In the genomic region with DNA sequence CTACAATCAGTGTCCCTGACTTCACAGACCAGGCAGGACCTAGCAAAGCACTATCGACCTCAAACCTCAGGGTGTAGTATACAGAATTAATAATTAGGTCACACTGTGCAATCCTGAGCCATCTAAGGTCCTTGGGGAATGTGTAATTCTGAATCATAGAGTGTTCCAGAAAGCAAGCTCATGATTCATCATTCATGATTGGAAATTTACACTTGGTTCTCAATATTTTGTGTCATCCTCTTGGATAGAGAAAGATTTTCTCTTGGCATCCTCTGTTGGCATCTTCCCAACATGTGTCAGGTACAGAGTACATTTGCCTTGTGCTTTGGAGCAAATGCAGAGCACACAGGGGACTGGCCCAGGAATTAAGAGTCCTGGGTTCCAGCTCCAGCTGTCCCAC, we compare ENCODE assay signal across 2 cellular contexts.
TF ChIP-seq lines count a peak whose summit lies in the region.

No MANE protein-coding gene starts in this region.

TF ChIP-seq in liver, 16 proteins besides CTCF, POLR2A, EP300 and RAD21:
- no peak for TF ChIP-seq HNF4G (IDR thresholded peaks at IDR 0.05)
- TF ChIP-seq, protein P1, sequence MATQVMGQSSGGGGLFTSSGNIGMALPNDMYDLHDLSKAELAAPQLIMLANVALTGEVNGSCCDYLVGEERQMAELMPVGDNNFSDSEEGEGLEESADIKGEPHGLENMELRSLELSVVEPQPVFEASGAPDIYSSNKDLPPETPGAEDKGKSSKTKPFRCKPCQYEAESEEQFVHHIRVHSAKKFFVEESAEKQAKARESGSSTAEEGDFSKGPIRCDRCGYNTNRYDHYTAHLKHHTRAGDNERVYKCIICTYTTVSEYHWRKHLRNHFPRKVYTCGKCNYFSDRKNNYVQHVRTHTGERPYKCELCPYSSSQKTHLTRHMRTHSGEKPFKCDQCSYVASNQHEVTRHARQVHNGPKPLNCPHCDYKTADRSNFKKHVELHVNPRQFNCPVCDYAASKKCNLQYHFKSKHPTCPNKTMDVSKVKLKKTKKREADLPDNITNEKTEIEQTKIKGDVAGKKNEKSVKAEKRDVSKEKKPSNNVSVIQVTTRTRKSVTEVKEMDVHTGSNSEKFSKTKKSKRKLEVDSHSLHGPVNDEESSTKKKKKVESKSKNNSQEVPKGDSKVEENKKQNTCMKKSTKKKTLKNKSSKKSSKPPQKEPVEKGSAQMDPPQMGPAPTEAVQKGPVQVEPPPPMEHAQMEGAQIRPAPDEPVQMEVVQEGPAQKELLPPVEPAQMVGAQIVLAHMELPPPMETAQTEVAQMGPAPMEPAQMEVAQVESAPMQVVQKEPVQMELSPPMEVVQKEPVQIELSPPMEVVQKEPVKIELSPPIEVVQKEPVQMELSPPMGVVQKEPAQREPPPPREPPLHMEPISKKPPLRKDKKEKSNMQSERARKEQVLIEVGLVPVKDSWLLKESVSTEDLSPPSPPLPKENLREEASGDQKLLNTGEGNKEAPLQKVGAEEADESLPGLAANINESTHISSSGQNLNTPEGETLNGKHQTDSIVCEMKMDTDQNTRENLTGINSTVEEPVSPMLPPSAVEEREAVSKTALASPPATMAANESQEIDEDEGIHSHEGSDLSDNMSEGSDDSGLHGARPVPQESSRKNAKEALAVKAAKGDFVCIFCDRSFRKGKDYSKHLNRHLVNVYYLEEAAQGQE (IDR thresholded peaks at IDR 0.05): no peak
- TF ChIP-seq SP1 (IDR thresholded peaks at IDR 0.05): no peak
- no peak for TF ChIP-seq GABPA (IDR thresholded peaks at IDR 0.05 in 1 of 2, conservative IDR thresholded peaks at IDR 0.05 in 1 of 2)
- no peak for TF ChIP-seq YY1 (IDR thresholded peaks at IDR 0.05)
- peak; percentile 38 to 59 for TF ChIP-seq HNF4A (conservative IDR thresholded peaks at IDR 0.05)
- TF ChIP-seq JUND (IDR thresholded peaks at IDR 0.05): peak in 1 of 2 donors; percentile 11
- no peak for TF ChIP-seq TAF1 (conservative IDR thresholded peaks at IDR 0.05)
- TF ChIP-seq EGR1 (IDR thresholded peaks at IDR 0.05; ENCODE audit: low read depth in 2 of 2): no peak
- peak in 1 of 2 donors; percentile 30 for TF ChIP-seq RXRA (IDR thresholded peaks at IDR 0.05)
- TF ChIP-seq, protein P2, sequence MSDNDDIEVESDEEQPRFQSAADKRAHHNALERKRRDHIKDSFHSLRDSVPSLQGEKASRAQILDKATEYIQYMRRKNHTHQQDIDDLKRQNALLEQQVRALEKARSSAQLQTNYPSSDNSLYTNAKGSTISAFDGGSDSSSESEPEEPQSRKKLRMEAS (IDR thresholded peaks at IDR 0.05): peak; percentile 10
- TF ChIP-seq NR2F2 (IDR thresholded peaks at IDR 0.05): no peak
- TF ChIP-seq, protein P3, sequence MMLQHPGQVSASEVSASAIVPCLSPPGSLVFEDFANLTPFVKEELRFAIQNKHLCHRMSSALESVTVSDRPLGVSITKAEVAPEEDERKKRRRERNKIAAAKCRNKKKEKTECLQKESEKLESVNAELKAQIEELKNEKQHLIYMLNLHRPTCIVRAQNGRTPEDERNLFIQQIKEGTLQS (IDR thresholded peaks at IDR 0.05): no peak
- TF ChIP-seq, protein P4, sequence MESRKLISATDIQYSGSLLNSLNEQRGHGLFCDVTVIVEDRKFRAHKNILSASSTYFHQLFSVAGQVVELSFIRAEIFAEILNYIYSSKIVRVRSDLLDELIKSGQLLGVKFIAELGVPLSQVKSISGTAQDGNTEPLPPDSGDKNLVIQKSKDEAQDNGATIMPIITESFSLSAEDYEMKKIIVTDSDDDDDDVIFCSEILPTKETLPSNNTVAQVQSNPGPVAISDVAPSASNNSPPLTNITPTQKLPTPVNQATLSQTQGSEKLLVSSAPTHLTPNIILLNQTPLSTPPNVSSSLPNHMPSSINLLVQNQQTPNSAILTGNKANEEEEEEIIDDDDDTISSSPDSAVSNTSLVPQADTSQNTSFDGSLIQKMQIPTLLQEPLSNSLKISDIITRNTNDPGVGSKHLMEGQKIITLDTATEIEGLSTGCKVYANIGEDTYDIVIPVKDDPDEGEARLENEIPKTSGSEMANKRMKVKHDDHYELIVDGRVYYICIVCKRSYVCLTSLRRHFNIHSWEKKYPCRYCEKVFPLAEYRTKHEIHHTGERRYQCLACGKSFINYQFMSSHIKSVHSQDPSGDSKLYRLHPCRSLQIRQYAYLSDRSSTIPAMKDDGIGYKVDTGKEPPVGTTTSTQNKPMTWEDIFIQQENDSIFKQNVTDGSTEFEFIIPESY (IDR thresholded peaks at IDR 0.05): no peak
- TF ChIP-seq FOXA2 (IDR thresholded peaks at IDR 0.05): no peak
- TF ChIP-seq FOXA1 (IDR thresholded peaks at IDR 0.05): no peak
TF ChIP-seq in liver: peak in this region for 4.

TF ChIP-seq in HepG2, 621 proteins besides CTCF, POLR2A, EP300 and RAD21:
- TF ChIP-seq TCF12 (IDR thresholded peaks at IDR 0.05): no peak
- no peak for TF ChIP-seq TCF12 (CRISPR knock-in tag; IDR thresholded peaks at IDR 0.05)
- TF ChIP-seq, protein P5, sequence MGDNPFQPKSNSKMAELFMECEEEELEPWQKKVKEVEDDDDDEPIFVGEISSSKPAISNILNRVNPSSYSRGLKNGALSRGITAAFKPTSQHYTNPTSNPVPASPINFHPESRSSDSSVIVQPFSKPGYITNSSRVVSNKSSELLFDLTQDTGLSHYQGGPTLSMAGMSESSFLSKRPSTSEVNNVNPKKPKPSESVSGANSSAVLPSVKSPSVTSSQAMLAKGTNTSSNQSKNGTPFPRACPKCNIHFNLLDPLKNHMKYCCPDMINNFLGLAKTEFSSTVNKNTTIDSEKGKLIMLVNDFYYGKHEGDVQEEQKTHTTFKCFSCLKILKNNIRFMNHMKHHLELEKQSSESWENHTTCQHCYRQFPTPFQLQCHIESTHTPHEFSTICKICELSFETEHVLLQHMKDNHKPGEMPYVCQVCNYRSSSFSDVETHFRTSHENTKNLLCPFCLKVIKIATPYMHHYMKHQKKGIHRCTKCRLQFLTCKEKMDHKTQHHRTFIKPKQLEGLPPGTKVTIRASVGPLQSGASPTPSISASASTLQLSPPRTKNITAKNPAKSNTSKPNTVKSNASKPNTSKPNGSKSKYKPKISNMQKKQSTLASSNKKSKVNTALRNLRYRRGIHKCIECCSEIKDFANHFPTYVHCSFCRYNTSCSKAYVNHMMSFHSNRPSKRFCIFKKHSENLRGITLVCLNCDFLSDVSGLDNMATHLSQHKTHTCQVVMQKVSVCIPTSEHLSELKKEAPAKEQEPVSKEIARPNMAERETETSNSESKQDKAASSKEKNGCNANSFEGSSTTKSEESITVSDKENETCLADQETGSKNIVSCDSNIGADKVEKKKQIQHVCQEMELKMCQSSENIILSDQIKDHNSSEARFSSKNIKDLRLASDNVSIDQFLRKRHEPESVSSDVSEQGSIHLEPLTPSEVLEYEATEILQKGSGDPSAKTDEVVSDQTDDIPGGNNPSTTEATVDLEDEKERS (CRISPR knock-in tag; IDR thresholded peaks at IDR 0.05): no peak
- TF ChIP-seq, protein P6, sequence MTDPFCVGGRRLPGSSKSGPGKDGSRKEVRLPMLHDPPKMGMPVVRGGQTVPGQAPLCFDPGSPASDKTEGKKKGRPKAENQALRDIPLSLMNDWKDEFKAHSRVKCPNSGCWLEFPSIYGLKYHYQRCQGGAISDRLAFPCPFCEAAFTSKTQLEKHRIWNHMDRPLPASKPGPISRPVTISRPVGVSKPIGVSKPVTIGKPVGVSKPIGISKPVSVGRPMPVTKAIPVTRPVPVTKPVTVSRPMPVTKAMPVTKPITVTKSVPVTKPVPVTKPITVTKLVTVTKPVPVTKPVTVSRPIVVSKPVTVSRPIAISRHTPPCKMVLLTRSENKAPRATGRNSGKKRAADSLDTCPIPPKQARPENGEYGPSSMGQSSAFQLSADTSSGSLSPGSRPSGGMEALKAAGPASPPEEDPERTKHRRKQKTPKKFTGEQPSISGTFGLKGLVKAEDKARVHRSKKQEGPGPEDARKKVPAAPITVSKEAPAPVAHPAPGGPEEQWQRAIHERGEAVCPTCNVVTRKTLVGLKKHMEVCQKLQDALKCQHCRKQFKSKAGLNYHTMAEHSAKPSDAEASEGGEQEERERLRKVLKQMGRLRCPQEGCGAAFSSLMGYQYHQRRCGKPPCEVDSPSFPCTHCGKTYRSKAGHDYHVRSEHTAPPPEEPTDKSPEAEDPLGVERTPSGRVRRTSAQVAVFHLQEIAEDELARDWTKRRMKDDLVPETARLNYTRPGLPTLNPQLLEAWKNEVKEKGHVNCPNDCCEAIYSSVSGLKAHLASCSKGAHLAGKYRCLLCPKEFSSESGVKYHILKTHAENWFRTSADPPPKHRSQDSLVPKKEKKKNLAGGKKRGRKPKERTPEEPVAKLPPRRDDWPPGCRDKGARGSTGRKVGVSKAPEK (CRISPR knock-in tag; IDR thresholded peaks at IDR 0.05; ENCODE audit: borderline replicate concordance): no peak
- TF ChIP-seq, protein P7, sequence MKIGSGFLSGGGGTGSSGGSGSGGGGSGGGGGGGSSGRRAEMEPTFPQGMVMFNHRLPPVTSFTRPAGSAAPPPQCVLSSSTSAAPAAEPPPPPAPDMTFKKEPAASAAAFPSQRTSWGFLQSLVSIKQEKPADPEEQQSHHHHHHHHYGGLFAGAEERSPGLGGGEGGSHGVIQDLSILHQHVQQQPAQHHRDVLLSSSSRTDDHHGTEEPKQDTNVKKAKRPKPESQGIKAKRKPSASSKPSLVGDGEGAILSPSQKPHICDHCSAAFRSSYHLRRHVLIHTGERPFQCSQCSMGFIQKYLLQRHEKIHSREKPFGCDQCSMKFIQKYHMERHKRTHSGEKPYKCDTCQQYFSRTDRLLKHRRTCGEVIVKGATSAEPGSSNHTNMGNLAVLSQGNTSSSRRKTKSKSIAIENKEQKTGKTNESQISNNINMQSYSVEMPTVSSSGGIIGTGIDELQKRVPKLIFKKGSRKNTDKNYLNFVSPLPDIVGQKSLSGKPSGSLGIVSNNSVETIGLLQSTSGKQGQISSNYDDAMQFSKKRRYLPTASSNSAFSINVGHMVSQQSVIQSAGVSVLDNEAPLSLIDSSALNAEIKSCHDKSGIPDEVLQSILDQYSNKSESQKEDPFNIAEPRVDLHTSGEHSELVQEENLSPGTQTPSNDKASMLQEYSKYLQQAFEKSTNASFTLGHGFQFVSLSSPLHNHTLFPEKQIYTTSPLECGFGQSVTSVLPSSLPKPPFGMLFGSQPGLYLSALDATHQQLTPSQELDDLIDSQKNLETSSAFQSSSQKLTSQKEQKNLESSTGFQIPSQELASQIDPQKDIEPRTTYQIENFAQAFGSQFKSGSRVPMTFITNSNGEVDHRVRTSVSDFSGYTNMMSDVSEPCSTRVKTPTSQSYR (CRISPR knock-in tag; IDR thresholded peaks at IDR 0.05; ENCODE audit: borderline replicate concordance): no peak
- no peak for TF ChIP-seq ZBTB20 (CRISPR knock-in tag; IDR thresholded peaks at IDR 0.05; ENCODE audit: borderline replicate concordance, low read depth)
- TF ChIP-seq, protein P8, sequence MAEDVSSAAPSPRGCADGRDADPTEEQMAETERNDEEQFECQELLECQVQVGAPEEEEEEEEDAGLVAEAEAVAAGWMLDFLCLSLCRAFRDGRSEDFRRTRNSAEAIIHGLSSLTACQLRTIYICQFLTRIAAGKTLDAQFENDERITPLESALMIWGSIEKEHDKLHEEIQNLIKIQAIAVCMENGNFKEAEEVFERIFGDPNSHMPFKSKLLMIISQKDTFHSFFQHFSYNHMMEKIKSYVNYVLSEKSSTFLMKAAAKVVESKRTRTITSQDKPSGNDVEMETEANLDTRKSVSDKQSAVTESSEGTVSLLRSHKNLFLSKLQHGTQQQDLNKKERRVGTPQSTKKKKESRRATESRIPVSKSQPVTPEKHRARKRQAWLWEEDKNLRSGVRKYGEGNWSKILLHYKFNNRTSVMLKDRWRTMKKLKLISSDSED (CRISPR knock-in tag; IDR thresholded peaks at IDR 0.05): no peak
- no peak for TF ChIP-seq ZNF33B (CRISPR knock-in tag; IDR thresholded peaks at IDR 0.05)
- no peak for TF ChIP-seq KLF13 (CRISPR knock-in tag; IDR thresholded peaks at IDR 0.05)
- TF ChIP-seq, protein P9, sequence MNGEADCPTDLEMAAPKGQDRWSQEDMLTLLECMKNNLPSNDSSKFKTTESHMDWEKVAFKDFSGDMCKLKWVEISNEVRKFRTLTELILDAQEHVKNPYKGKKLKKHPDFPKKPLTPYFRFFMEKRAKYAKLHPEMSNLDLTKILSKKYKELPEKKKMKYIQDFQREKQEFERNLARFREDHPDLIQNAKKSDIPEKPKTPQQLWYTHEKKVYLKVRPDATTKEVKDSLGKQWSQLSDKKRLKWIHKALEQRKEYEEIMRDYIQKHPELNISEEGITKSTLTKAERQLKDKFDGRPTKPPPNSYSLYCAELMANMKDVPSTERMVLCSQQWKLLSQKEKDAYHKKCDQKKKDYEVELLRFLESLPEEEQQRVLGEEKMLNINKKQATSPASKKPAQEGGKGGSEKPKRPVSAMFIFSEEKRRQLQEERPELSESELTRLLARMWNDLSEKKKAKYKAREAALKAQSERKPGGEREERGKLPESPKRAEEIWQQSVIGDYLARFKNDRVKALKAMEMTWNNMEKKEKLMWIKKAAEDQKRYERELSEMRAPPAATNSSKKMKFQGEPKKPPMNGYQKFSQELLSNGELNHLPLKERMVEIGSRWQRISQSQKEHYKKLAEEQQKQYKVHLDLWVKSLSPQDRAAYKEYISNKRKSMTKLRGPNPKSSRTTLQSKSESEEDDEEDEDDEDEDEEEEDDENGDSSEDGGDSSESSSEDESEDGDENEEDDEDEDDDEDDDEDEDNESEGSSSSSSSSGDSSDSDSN (CRISPR knock-in tag; IDR thresholded peaks at IDR 0.05): no peak
- no peak for TF ChIP-seq SP140L (CRISPR knock-in tag; IDR thresholded peaks at IDR 0.05; ENCODE audit: borderline replicate concordance)
- no peak for TF ChIP-seq ZNF34 (CRISPR knock-in tag; IDR thresholded peaks at IDR 0.05; ENCODE audit: borderline replicate concordance)
- TF ChIP-seq KDM6A (CRISPR knock-in tag; IDR thresholded peaks at IDR 0.05; ENCODE audit: low read depth): no peak
- no peak for TF ChIP-seq ZNF260 (CRISPR knock-in tag; IDR thresholded peaks at IDR 0.05; ENCODE audit: borderline replicate concordance, low read depth)
- TF ChIP-seq, protein P10, sequence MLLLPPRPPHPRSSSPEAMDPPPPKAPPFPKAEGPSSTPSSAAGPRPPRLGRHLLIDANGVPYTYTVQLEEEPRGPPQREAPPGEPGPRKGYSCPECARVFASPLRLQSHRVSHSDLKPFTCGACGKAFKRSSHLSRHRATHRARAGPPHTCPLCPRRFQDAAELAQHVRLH (CRISPR knock-in tag; IDR thresholded peaks at IDR 0.05; ENCODE audit: borderline replicate concordance, low read depth): no peak
